10 cellular contexts compared by ENCODE assay signal in genomic region chr1:224774378-224774777, GRCh38.
A peak's percentile ranks its signal among the peaks of the same experiment; 100 is the strongest.
DNase-seq lines count a peak whose midpoint lies in the region; ATAC-seq and TF ChIP-seq lines count a peak whose summit lies in the region.
"Had no signal": no experiment of that assay in that cellular context is flagged by ENCODE, and none has a peak within 500 bp of the region (broad histone marks: within the 10 kb centered on the region; RNA-seq: fewer than 3 reads in every experiment).

No MANE protein-coding gene starts in this region.

- no peak for TF ChIP-seq POLR2A in erythroblast (IDR thresholded peaks at IDR 0.05; ENCODE audit: low read length)
- no peak for TF ChIP-seq POLR2A in ovary (IDR thresholded peaks at IDR 0.05)

- 95 to 98% (median 98%) methylated on average over 2 of the region's 2 CpGs for WGBS in ovary, 3 donors

- no peak for TF ChIP-seq CTCF in activated CD8-positive, alpha-beta T cell treated with anti-CD3 and anti-CD28 coated beads for 36 hours (IDR thresholded peaks at IDR 0.05)
- 0 out of 2 replicates have a peak, but pooled peaks have one; percentile 38 for TF ChIP-seq CTCF in WTC11 (IDR thresholded peaks at IDR 0.05)
- TF ChIP-seq CTCF in ovary (IDR thresholded peaks at IDR 0.05), result no peak

- no peak overlapping the region for H3K27ac ChIP-seq in ovary
- H3K27ac ChIP-seq: neutrophil had no signal

- H3K4me3 ChIP-seq in ovary, result no peak overlapping the region

- H3K4me1 ChIP-seq in ovary (ENCODE audit: insufficient read depth), result peaks cover 3% of the 10 kb centered on the region

- peaks cover 3% of the 10 kb centered on the region for H3K27me3 Mint-ChIP-seq in activated CD8-positive, alpha-beta T cell treated with anti-CD3 and anti-CD28 coated beads for 36 hours
- H3K27me3 Mint-ChIP-seq in activated CD8-positive, alpha-beta T cell treated with anti-CD3 and anti-CD28 coated beads, Interleukin-2, amount 10 ng/mL, durations not matched to agents 7 days and 5 days (ENCODE audit: low read depth), result peaks cover 9% of the 10 kb centered on the region
- no peaks in the 10 kb centered on the region for H3K27me3 Mint-ChIP-seq in WTC11 (ENCODE audit: low read depth)
- peaks cover 0 to 9% of the 10 kb centered on the region in 2 donors for H3K27me3 Mint-ChIP-seq in stimulated activated naive B cell treated with anti-CD40 and anti-IgM and Interleukin-4, amounts not matched to agents 10 μg/mL and 1 μg/mL and 100 μg/mL, for 72 hours

- TF ChIP-seq EP300 in ovary (IDR thresholded peaks at IDR 0.05), result no peak

- ATAC-seq in activated CD8-positive, alpha-beta T cell treated with anti-CD3 and anti-CD28 coated beads for 36 hours, result peak; percentile 39
- no peak for ATAC-seq in activated CD8-positive, alpha-beta T cell treated with anti-CD3 and anti-CD28 coated beads, Interleukin-2, amount 10 ng/mL, durations not matched to agents 7 days and 5 days
- ATAC-seq in HG02973 (IDR thresholded peaks at IDR 0.05; ENCODE audit: unreplicated experiment) (peak; percentile 63), WTC11 (peak; percentile 96)
- ATAC-seq in stimulated activated naive B cell treated with anti-CD40 and anti-IgM and Interleukin-4, amounts not matched to agents 10 μg/mL and 1 μg/mL and 100 μg/mL, for 72 hours (replicated peaks), result peak; percentile 45 to 46

- H3K36me3 Mint-ChIP-seq in activated CD8-positive, alpha-beta T cell treated with anti-CD3 and anti-CD28 coated beads for 36 hours (ENCODE audit: low read depth), result no peaks in the 10 kb centered on the region
- no peaks in the 10 kb centered on the region for H3K36me3 Mint-ChIP-seq in activated CD8-positive, alpha-beta T cell treated with anti-CD3 and anti-CD28 coated beads, Interleukin-2, amount 10 ng/mL, durations not matched to agents 7 days and 5 days (ENCODE audit: low read depth)
- H3K36me3 Mint-ChIP-seq in WTC11, result no peaks in the 10 kb centered on the region
- H3K36me3 Mint-ChIP-seq in stimulated activated naive B cell treated with anti-CD40 and anti-IgM and Interleukin-4, amounts not matched to agents 10 μg/mL and 1 μg/mL and 100 μg/mL, for 72 hours, result no peaks in the 10 kb centered on the region

- H3K27me3 ChIP-seq in ovary, result no peaks in the 10 kb centered on the region
- H3K27me3 ChIP-seq: neutrophil had no signal

- DNase-seq in activated CD8-positive, alpha-beta T cell treated with anti-CD3 and anti-CD28 coated beads for 36 hours, result no peak
- no peak for DNase-seq in activated CD8-positive, alpha-beta T cell treated with anti-CD3 and anti-CD28 coated beads, Interleukin-2, amount 10 ng/mL, durations not matched to agents 7 days and 5 days
- DNase-seq in WTC11 (ENCODE audit: low spot score), result peak; percentile 36
- no peak for DNase-seq in stimulated activated naive B cell treated with anti-CD40 and anti-IgM and Interleukin-4, amounts not matched to agents 10 μg/mL and 1 μg/mL and 100 μg/mL, for 72 hours
- DNase-seq in nucleus accumbens (lab: John Stamatoyannopoulos, UW), result no peak
- no peak for DNase-seq in erythroblast (lab: John Stamatoyannopoulos, UW)
- DNase-seq in ovary, result no peak

- H3K27ac Mint-ChIP-seq in activated CD8-positive, alpha-beta T cell treated with anti-CD3 and anti-CD28 coated beads for 36 hours, result no peak overlapping the region
- no peak overlapping the region for H3K27ac Mint-ChIP-seq in activated CD8-positive, alpha-beta T cell treated with anti-CD3 and anti-CD28 coated beads, Interleukin-2, amount 10 ng/mL, durations not matched to agents 7 days and 5 days
- H3K27ac Mint-ChIP-seq in WTC11, result no peak overlapping the region
- no peak overlapping the region for H3K27ac Mint-ChIP-seq in stimulated activated naive B cell treated with anti-CD40 and anti-IgM and Interleukin-4, amounts not matched to agents 10 μg/mL and 1 μg/mL and 100 μg/mL, for 72 hours
- H3K27ac Mint-ChIP-seq: B cell had no signal

- POLR2A ChIA-PET in activated CD8-positive, alpha-beta T cell treated with anti-CD3 and anti-CD28 coated beads for 36 hours (lab: Charles Lee), result no interaction called here
- POLR2A ChIA-PET in activated CD8-positive, alpha-beta T cell treated with anti-CD3 and anti-CD28 coated beads, Interleukin-2, amount 10 ng/mL, durations not matched to agents 7 days and 5 days (lab: Charles Lee), result no interaction called here
- POLR2A ChIA-PET in WTC11 (lab: Charles Lee), result no interaction called here

- no peaks in the 10 kb centered on the region for H3K36me3 ChIP-seq in ovary
- H3K36me3 ChIP-seq: neutrophil had no signal

- CTCF ChIA-PET in activated CD8-positive, alpha-beta T cell treated with anti-CD3 and anti-CD28 coated beads for 36 hours (lab: Charles Lee), result interaction anchor here (1.2 to 2.1 kb wide), 2 partner anchors 10 to 77 kb away, joined by 3 to 6 read pairs; no protein-coding TSS in a partner anchor
- CTCF ChIA-PET in activated CD8-positive, alpha-beta T cell treated with anti-CD3 and anti-CD28 coated beads, Interleukin-2, amount 10 ng/mL, durations not matched to agents 7 days and 5 days (lab: Charles Lee), result no interaction called here
- CTCF ChIA-PET in WTC11 (lab: Charles Lee), result interaction anchor here (0.7 to 1.8 kb wide), 5 partner anchors 8 to 148 kb away, joined by 3 to 7 read pairs (median 5); no protein-coding TSS in a partner anchor

- intact Hi-C loops in activated CD8-positive, alpha-beta T cell treated with anti-CD3 and anti-CD28 coated beads for 36 hours (cut with micrococcal nuclease), result no loop called here
- intact Hi-C loops in ovary (cut with DNase I), result no loop called here

- no peaks in the 10 kb centered on the region for H3K9me3 Mint-ChIP-seq in activated CD8-positive, alpha-beta T cell treated with anti-CD3 and anti-CD28 coated beads for 36 hours
- H3K9me3 Mint-ChIP-seq in activated CD8-positive, alpha-beta T cell treated with anti-CD3 and anti-CD28 coated beads, Interleukin-2, amount 10 ng/mL, durations not matched to agents 7 days and 5 days (ENCODE audit: insufficient read depth), result no peaks in the 10 kb centered on the region
- H3K9me3 Mint-ChIP-seq in WTC11, result no peaks in the 10 kb centered on the region
- no peaks in the 10 kb centered on the region for H3K9me3 Mint-ChIP-seq in stimulated activated naive B cell treated with anti-CD40 and anti-IgM and Interleukin-4, amounts not matched to agents 10 μg/mL and 1 μg/mL and 100 μg/mL, for 72 hours

- H3K4me3 Mint-ChIP-seq in activated CD8-positive, alpha-beta T cell treated with anti-CD3 and anti-CD28 coated beads for 36 hours, result no peak overlapping the region
- no peak overlapping the region for H3K4me3 Mint-ChIP-seq in activated CD8-positive, alpha-beta T cell treated with anti-CD3 and anti-CD28 coated beads, Interleukin-2, amount 10 ng/mL, durations not matched to agents 7 days and 5 days
- H3K4me3 Mint-ChIP-seq in WTC11, result no peak overlapping the region
- no peak overlapping the region for H3K4me3 Mint-ChIP-seq in stimulated activated naive B cell treated with anti-CD40 and anti-IgM and Interleukin-4, amounts not matched to agents 10 μg/mL and 1 μg/mL and 100 μg/mL, for 72 hours
- H3K4me3 Mint-ChIP-seq: B cell had no signal

- no peaks in the 10 kb centered on the region for H3K9me3 ChIP-seq in ovary
- H3K9me3 ChIP-seq: neutrophil had no signal

- no peaks in the 10 kb centered on the region for H3K4me1 Mint-ChIP-seq in activated CD8-positive, alpha-beta T cell treated with anti-CD3 and anti-CD28 coated beads for 36 hours (ENCODE audit: low read depth)
- H3K4me1 Mint-ChIP-seq in activated CD8-positive, alpha-beta T cell treated with anti-CD3 and anti-CD28 coated beads, Interleukin-2, amount 10 ng/mL, durations not matched to agents 7 days and 5 days (ENCODE audit: low read depth), result no peaks in the 10 kb centered on the region
- H3K4me1 Mint-ChIP-seq in WTC11, result peaks cover 7% of the 10 kb centered on the region
- no peaks in the 10 kb centered on the region for H3K4me1 Mint-ChIP-seq in stimulated activated naive B cell treated with anti-CD40 and anti-IgM and Interleukin-4, amounts not matched to agents 10 μg/mL and 1 μg/mL and 100 μg/mL, for 72 hours
- H3K4me1 Mint-ChIP-seq: B cell had no signal

TF ChIP-seq in WTC11, 78 proteins besides CTCF, POLR2A, EP300 and RAD21 (continues in another document):
- TF ChIP-seq NR1H2 (CRISPR knock-in tag; IDR thresholded peaks at IDR 0.05) (no peak), STAT6 (CRISPR knock-in tag; conservative IDR thresholded peaks at IDR 0.05; ENCODE audit: low read depth) (no peak), RELA (CRISPR knock-in tag; IDR thresholded peaks at IDR 0.05; ENCODE audit: borderline replicate concordance) (no peak), ZNF396 (CRISPR knock-in tag; IDR thresholded peaks at IDR 0.05; ENCODE audit: borderline replicate concordance) (no peak), ZBTB21 (CRISPR knock-in tag; IDR thresholded peaks at IDR 0.05; ENCODE audit: borderline replicate concordance) (no peak), TEAD4 (CRISPR knock-in tag; IDR thresholded peaks at IDR 0.05) (no peak)
